ENCODE assay signal across 8 cellular contexts in genomic region chr18:70662588-70662987, GRCh38.
"Had no signal": no experiment of that assay in that cellular context is flagged by ENCODE, and none has a peak within 500 bp of the region (broad histone marks: within the 10 kb centered on the region; RNA-seq: fewer than 3 reads in every experiment).

No MANE protein-coding gene starts in this region.

- H3K9me3 Mint-ChIP-seq: neural crest cell had no signal

- H3K27me3 ChIP-seq: esophagus squamous epithelium, transverse colon had no signal

- H3K4me3 Mint-ChIP-seq: neural crest cell had no signal

- H3K4me1 ChIP-seq: esophagus squamous epithelium, parathyroid adenoma, transverse colon had no signal

- DNase-seq: activated CD4-positive, alpha-beta T cell treated with anti-CD3 and anti-CD28 coated beads for 4 hours; esophagus squamous epithelium; foreskin fibroblast; glutamatergic neuron; stimulated activated CD4-positive, alpha-beta T cell treated with anti-CD3 and anti-CD28 coated beads, Interleukin-2, amount 100 ng/mL, for 48 hours; transverse colon had no signal

- H3K36me3 ChIP-seq: esophagus squamous epithelium, transverse colon had no signal

- H3K9me3 ChIP-seq: transverse colon had no signal

- H2AFZ ChIP-seq: parathyroid adenoma had no signal

- H3K9ac ChIP-seq: parathyroid adenoma had no signal

- H3K4me3 ChIP-seq: esophagus squamous epithelium, transverse colon had no signal

- H3K27ac ChIP-seq: esophagus squamous epithelium, parathyroid adenoma, transverse colon had no signal

- H3K79me2 ChIP-seq: parathyroid adenoma had no signal
